Comparison of ENCODE assay signal across 11 cellular contexts in genomic region chr5:175457466-175457865, GRCh38. TPM values are rescaled to one million over a fixed set of nuclear protein-coding genes. Genes with fewer than 3 reads are reported as not detected.
DNase-seq lines count a peak whose midpoint lies in the region; ATAC-seq, FAIRE-seq and TF ChIP-seq lines count a peak whose summit lies in the region.
"Had no signal": no experiment of that assay in that cellular context is flagged by ENCODE, and none has a peak within 500 bp of the region (broad histone marks: within the 10 kb centered on the region; RNA-seq: fewer than 3 reads in every experiment).

No MANE protein-coding gene starts in this region.

- TF ChIP-seq CTCF in natural killer cell (IDR thresholded peaks at IDR 0.05) (no peak), IMR-90 (conservative IDR thresholded peaks at IDR 0.05; ENCODE audit: low read depth, low read length) (0 out of 2 replicates have a peak, but pooled peaks have one; percentile 3), PC-9 (conservative IDR thresholded peaks at IDR 0.05) (no peak), D721Med (IDR thresholded peaks at IDR 0.05; ENCODE audit: insufficient read depth, missing control alignments) (no peak)

- H2AK5ac ChIP-seq in IMR-90 (ENCODE audit: low read depth, low read length), result no peak overlapping the region

- intact Hi-C loops in natural killer cell (cut with micrococcal nuclease), result no loop called here
- intact Hi-C loops in IMR-90 (cut with micrococcal nuclease), result no loop called here
- intact Hi-C loops in PC-9 (cut with micrococcal nuclease; ENCODE audit: unreplicated experiment), result no loop called here

- no peaks in the 10 kb centered on the region for H4K20me1 ChIP-seq in IMR-90 (ENCODE audit: insufficient read depth, low read length)
- no peaks in the 10 kb centered on the region for H4K20me1 ChIP-seq in PC-9 (ENCODE audit: insufficient read depth)

- H3K36me3 Mint-ChIP-seq in natural killer cell treated with Interleukin-12 subunit alpha and Interleukin-12 subunit beta and Interleukin-15 and Interleukin-18, amount 100 ng/mL, for 72 hours, result no peaks in the 10 kb centered on the region
- H3K36me3 Mint-ChIP-seq in natural killer cell, result no peaks in the 10 kb centered on the region

- dilution Hi-C loops in IMR-90 (cut with HindIII; ENCODE audit: low sequenced_read_pairs, unreplicated experiment), result no loop called here

- no peak overlapping the region for H3K4me2 ChIP-seq in IMR-90 (ENCODE audit: low read depth, low read length)
- H3K4me2 ChIP-seq in PC-9, result no peak overlapping the region

- FAIRE-seq in D721Med (lab: Jason Lieb, UNC), result no peak

- no peaks in the 10 kb centered on the region for H3F3A ChIP-seq in PC-9 (ENCODE audit: insufficient read depth, low read depth)

- WGBS in IMR-90 (ENCODE audit: extremely low coverage in 2 of 2, insufficient read length in 1 of 2), 2 experiments, result no CpG with 5 or more reads among the region's 1 CpG

- H4K91ac ChIP-seq in IMR-90 (ENCODE audit: insufficient read depth, low read depth, low read length), result no peak overlapping the region

- peaks cover 0 to 4% of the 10 kb centered on the region in 2 donors for H3K4me1 Mint-ChIP-seq in natural killer cell treated with Interleukin-12 subunit alpha and Interleukin-12 subunit beta and Interleukin-15 and Interleukin-18, amount 100 ng/mL, for 72 hours (ENCODE audit: low read depth in 2 of 2)
- no peaks in the 10 kb centered on the region for H3K4me1 Mint-ChIP-seq in natural killer cell

- H3K4ac ChIP-seq in IMR-90 (ENCODE audit: low read depth, low read length), result no peak overlapping the region

- TF ChIP-seq RAD21 in IMR-90 (IDR thresholded peaks at IDR 0.05; ENCODE audit: low read length), result no peak

- H3K27me3 Mint-ChIP-seq in natural killer cell treated with Interleukin-12 subunit alpha and Interleukin-12 subunit beta and Interleukin-15 and Interleukin-18, amount 100 ng/mL, for 72 hours, result peaks cover 31 to 44% of the 10 kb centered on the region in 2 donors
- H3K27me3 Mint-ChIP-seq in natural killer cell (ENCODE audit: low read depth in 2 of 2), result peaks cover 24 to 51% of the 10 kb centered on the region in 2 donors

- H3K4me3 ChIP-seq in IMR-90 (ENCODE audit: insufficient read depth, low read depth, low read length) (no peak overlapping the region), PC-9 (no peak overlapping the region)
- H3K4me3 ChIP-seq: Peyer's patch, spleen had no signal

- DNase-seq in natural killer cell treated with Interleukin-12 subunit alpha and Interleukin-12 subunit beta and Interleukin-15 and Interleukin-18, amount 100 ng/mL, for 72 hours (ENCODE audit: low spot score), result no peak
- no peak for DNase-seq in natural killer cell
- no peak for DNase-seq in IMR-90
- no peak for DNase-seq in AG08395 (ENCODE audit: low spot score)
- no peak for DNase-seq in PC-9
- DNase-seq in glomerular visceral epithelial cell (ENCODE audit: extremely low spot score), result no peak
- DNase-seq in D721Med (ENCODE audit: insufficient read length, low spot score), result no peak
- DNase-seq: Peyer's patch, spleen had no signal

- no TSS peak for BruUV-seq in IMR-90 (replicated peaks; lab: Mats Ljungman, UMichigan)
- BruUV-seq in PC-9 (replicated peaks; lab: Mats Ljungman, UMichigan), result no TSS peak

- H3K27me3 ChIP-seq in IMR-90 (ENCODE audit: control insufficient read depth, insufficient read depth, low read length) (peaks cover 9% of the 10 kb centered on the region; the same call in 1 of the 2 replicates), PC-9 (ENCODE audit: insufficient read depth, low read depth) (peaks cover 79% of the 10 kb centered on the region)
- H3K27me3 ChIP-seq: Peyer's patch had no signal

- CTCF ChIA-PET in IMR-90 (lab: Yijun Ruan, JAX), result no interaction called here
- CTCF ChIA-PET in PC-9 (lab: Charles Lee), result no interaction called here

- H3K9me3 ChIP-seq in IMR-90 (ENCODE audit: control insufficient read depth, insufficient read depth, low read length), result no peaks in the 10 kb centered on the region
- H3K9me3 ChIP-seq in PC-9 (ENCODE audit: insufficient read depth, low read depth), result no peaks in the 10 kb centered on the region
- H3K9me3 ChIP-seq: Peyer's patch, spleen had no signal

- H3K9me3 Mint-ChIP-seq in natural killer cell treated with Interleukin-12 subunit alpha and Interleukin-12 subunit beta and Interleukin-15 and Interleukin-18, amount 100 ng/mL, for 72 hours, result no peaks in the 10 kb centered on the region
- no peaks in the 10 kb centered on the region for H3K9me3 Mint-ChIP-seq in natural killer cell

- H3K79me2 ChIP-seq in PC-9 (ENCODE audit: low read depth), result no peaks in the 10 kb centered on the region

- no peaks in the 10 kb centered on the region for H3K9me2 ChIP-seq in PC-9 (ENCODE audit: insufficient read depth)

- H3K9ac ChIP-seq in IMR-90 (ENCODE audit: low read depth, low read length), result no peak overlapping the region

- no peak overlapping the region for H3K18ac ChIP-seq in IMR-90 (ENCODE audit: low read depth, low read length)

- H2BK20ac ChIP-seq in IMR-90 (ENCODE audit: low read depth, low read length), result no peak overlapping the region

- no peak overlapping the region for H4K8ac ChIP-seq in IMR-90 (ENCODE audit: low read depth in 2 of 2, low read length in 2 of 2)

- H2AK9ac ChIP-seq in IMR-90 (replicated peaks; ENCODE audit: low read depth, low read length, poor library complexity), result no peak overlapping the region

- H3K27ac ChIP-seq in IMR-90 (ENCODE audit: insufficient read depth, low read length) (no peak overlapping the region), PC-9 (no peak overlapping the region)
- H3K27ac ChIP-seq: Peyer's patch, spleen had no signal

- POLR2A ChIA-PET in IMR-90 (lab: Charles Lee; ENCODE audit: unreplicated experiment) (no interaction called here), PC-9 (lab: Charles Lee; ENCODE audit: unreplicated experiment) (no interaction called here)

- no peak overlapping the region for H2AFZ ChIP-seq in IMR-90 (replicated peaks; ENCODE audit: low read length, poor library complexity)
- no peak overlapping the region for H2AFZ ChIP-seq in PC-9

- H3K4me1 ChIP-seq in IMR-90 (ENCODE audit: control insufficient read depth, insufficient read depth, low read length) (no peaks in the 10 kb centered on the region), PC-9 (replicated peaks; ENCODE audit: insufficient read depth) (no peaks in the 10 kb centered on the region)
- H3K4me1 ChIP-seq: Peyer's patch, spleen had no signal

- H3K4me3 Mint-ChIP-seq in natural killer cell treated with Interleukin-12 subunit alpha and Interleukin-12 subunit beta and Interleukin-15 and Interleukin-18, amount 100 ng/mL, for 72 hours, result no peak overlapping the region
- no peak overlapping the region for H3K4me3 Mint-ChIP-seq in natural killer cell

- H3K56ac ChIP-seq in IMR-90 (ENCODE audit: extremely low read depth, insufficient read depth, low read length), result no peak overlapping the region

- no peaks in the 10 kb centered on the region for H3K9me1 ChIP-seq in IMR-90 (ENCODE audit: insufficient read depth, low read length)

- no peak overlapping the region for H3K27ac Mint-ChIP-seq in natural killer cell treated with Interleukin-12 subunit alpha and Interleukin-12 subunit beta and Interleukin-15 and Interleukin-18, amount 100 ng/mL, for 72 hours
- H3K27ac Mint-ChIP-seq in natural killer cell, result no peak overlapping the region

- H2BK15ac ChIP-seq in IMR-90 (ENCODE audit: low read depth, low read length), result no peak overlapping the region

- H3K79me1 ChIP-seq in IMR-90 (ENCODE audit: low read depth in 1 of 2, low read length in 2 of 2), result no peaks in the 10 kb centered on the region

- no peak overlapping the region for H2BK120ac ChIP-seq in IMR-90 (ENCODE audit: low read depth, low read length)

- no peak overlapping the region for H3K14ac ChIP-seq in IMR-90 (replicated peaks; ENCODE audit: low read depth, low read length)

- no peak overlapping the region for H3K23ac ChIP-seq in IMR-90 (ENCODE audit: low read depth, low read length)

- H3K36me3 ChIP-seq in IMR-90 (ENCODE audit: control insufficient read depth, insufficient read depth, low read length), result no peaks in the 10 kb centered on the region
- no peaks in the 10 kb centered on the region for H3K36me3 ChIP-seq in PC-9 (ENCODE audit: low read depth)
- H3K36me3 ChIP-seq: Peyer's patch, spleen had no signal

- ATAC-seq in natural killer cell treated with Interleukin-12 subunit alpha and Interleukin-12 subunit beta and Interleukin-15 and Interleukin-18, amount 100 ng/mL, for 72 hours, result peak; percentile 65 to 82
- ATAC-seq in natural killer cell (no peak), HG02642 (IDR thresholded peaks at IDR 0.05; ENCODE audit: poor library complexity, unreplicated experiment) (peak; percentile 93), IMR-90 (ENCODE audit: low read depth) (no peak)

- no peak for TF ChIP-seq POLR2A in IMR-90 (IDR thresholded peaks at IDR 0.05; ENCODE audit: low read depth, low read length)

- in situ Hi-C loops in IMR-90 (cut with MboI; ENCODE audit: low sequenced_read_pairs), result no loop called here

- H2BK5ac ChIP-seq in IMR-90 (ENCODE audit: low read depth, low read length, poor library complexity, severe bottlenecking), result no peak overlapping the region

- H4K5ac ChIP-seq in IMR-90 (ENCODE audit: low read depth, low read length), result no peak overlapping the region

TF ChIP-seq in IMR-90, 13 proteins besides CTCF, POLR2A, EP300 and RAD21:
- TF ChIP-seq MAZ (IDR thresholded peaks at IDR 0.05; ENCODE audit: borderline replicate concordance, low read depth, low read length), result no peak
- TF ChIP-seq MXI1 (IDR thresholded peaks at IDR 0.05; ENCODE audit: borderline replicate concordance, low read depth, low read length), result no peak
- TF ChIP-seq MAFK (IDR thresholded peaks at IDR 0.05; ENCODE audit: low read depth, low read length), result no peak

RNA-seq across cellular contexts. Expression of gene DRD1, which starts 13.5 kb away (rescaled TPM):
- total RNA-seq in natural killer cell treated with Interleukin-12 subunit alpha and Interleukin-12 subunit beta and Interleukin-15 and Interleukin-18, amount 100 ng/mL, for 72 hours, result not detected
- total RNA-seq in natural killer cell (not detected), IMR-90 (2012; rRNA removed) (0.18 and 0.28 TPM in 2 replicates), PC-9 (2021) (not detected in 2 replicates)
- polyA plus RNA-seq in IMR-90 (2012; rRNA removed), result 0.16 and 0.19 TPM in 2 replicates
- 0.04 and 0.12 TPM in 2 replicates for polyA plus RNA-seq in IMR-90 (2012; cell fraction: cytosol; rRNA removed)
- 0.17 and 0.20 TPM in 2 replicates for polyA plus RNA-seq in IMR-90 (2012; cell fraction: nucleus; rRNA removed; ENCODE audit: low replicate concordance)
- total RNA-seq: kidney epithelial cell had no signal

RNA-seq across cellular contexts. Expression of gene SFXN1, which starts 20.9 kb away (rescaled TPM):
- total RNA-seq in natural killer cell treated with Interleukin-12 subunit alpha and Interleukin-12 subunit beta and Interleukin-15 and Interleukin-18, amount 100 ng/mL, for 72 hours, result 100 to 1,000 TPM; 185 to 225 TPM
- 10 to 100 TPM; 30.3 to 55.2 (median 44.0) TPM for total RNA-seq in natural killer cell
- 342 and 410 TPM in 2 replicates for total RNA-seq in IMR-90 (2012; rRNA removed)
- polyA plus RNA-seq in IMR-90 (2012; rRNA removed), result 105 and 131 TPM in 2 replicates
- 50.0 and 69.0 TPM in 2 replicates for polyA plus RNA-seq in IMR-90 (2012; cell fraction: cytosol; rRNA removed)
- polyA plus RNA-seq in IMR-90 (2012; cell fraction: nucleus; rRNA removed; ENCODE audit: low replicate concordance), result 45.0 and 91.6 TPM in 2 replicates
- 43.6 and 61.4 TPM in 2 replicates for total RNA-seq in PC-9 (2021)

Comparison
In these comparisons a context has a peak if more than half of its experiments do, and no peak if none do; other contexts are left out.
1. ATAC-seq: peak in natural killer cell treated with Interleukin-12 subunit alpha and Interleukin-12 subunit beta and Interleukin-15 and Interleukin-18, amount 100 ng/mL, for 72 hours (2 of 2) and HG02642 (single experiment); none in natural killer cell (0 of 3) and IMR-90 (single experiment).